Comparison of ENCODE assay signal across 1 cellular context in the genomic region with DNA sequence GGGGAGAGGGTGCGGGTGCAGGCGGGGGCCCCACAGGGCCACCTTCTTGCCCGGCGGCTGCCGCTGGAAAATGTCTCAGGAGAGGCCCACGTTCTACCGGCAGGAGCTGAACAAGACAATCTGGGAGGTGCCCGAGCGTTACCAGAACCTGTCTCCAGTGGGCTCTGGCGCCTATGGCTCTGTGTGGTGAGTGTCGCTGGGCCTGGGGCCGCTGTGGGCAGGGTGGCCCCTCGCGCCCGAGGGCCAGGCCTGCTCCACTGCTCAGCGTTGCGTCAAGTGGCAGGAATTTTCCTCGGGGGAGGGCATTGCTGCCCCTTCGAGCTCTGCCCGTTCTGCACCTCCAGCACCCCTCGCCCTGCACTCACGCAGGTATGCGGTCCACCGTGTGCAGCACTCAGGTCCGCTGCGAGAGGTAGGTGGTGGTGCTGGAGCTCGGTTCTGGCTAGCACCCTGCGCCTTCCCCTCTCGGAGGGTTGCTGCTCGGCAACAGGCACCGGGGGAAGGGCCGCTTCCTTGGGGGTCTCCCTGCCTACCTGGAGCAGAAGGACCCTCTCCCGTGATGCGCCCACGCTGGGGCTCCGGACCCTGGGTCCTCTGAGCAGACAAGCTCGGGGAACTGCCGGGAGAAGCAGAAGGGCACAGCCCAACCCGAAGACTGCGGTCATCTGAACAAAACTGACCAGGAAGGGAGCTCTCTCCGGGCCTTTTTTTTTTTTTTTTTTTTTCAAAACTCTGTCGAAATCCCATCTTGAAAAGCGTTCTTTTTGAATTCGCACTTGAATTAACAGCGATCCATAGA.
TF ChIP-seq lines count a peak whose summit lies in the region.

No MANE protein-coding gene starts in this region.

TF ChIP-seq in IMR-90, 13 proteins besides CTCF, POLR2A, EP300 and RAD21 (continued from another document):
- TF ChIP-seq CHD1 (IDR thresholded peaks at IDR 0.05; ENCODE audit: low read depth, low read length) (no peak), CEBPB (IDR thresholded peaks at IDR 0.05; ENCODE audit: low read depth, low read length) (no peak), NFE2L2 (IDR thresholded peaks at IDR 0.05; ENCODE audit: low read depth, low read length) (no peak), BHLHE40 (IDR thresholded peaks at IDR 0.05; ENCODE audit: low read depth, low read length) (no peak), FOS (IDR thresholded peaks at IDR 0.05; ENCODE audit: low read depth, low read length) (no peak)
- TF ChIP-seq, protein P1, sequence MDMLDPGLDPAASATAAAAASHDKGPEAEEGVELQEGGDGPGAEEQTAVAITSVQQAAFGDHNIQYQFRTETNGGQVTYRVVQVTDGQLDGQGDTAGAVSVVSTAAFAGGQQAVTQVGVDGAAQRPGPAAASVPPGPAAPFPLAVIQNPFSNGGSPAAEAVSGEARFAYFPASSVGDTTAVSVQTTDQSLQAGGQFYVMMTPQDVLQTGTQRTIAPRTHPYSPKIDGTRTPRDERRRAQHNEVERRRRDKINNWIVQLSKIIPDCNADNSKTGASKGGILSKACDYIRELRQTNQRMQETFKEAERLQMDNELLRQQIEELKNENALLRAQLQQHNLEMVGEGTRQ (IDR thresholded peaks at IDR 0.05; ENCODE audit: low read depth, low read length): no peak
TF ChIP-seq in IMR-90: peak in this region for 0.
